9 cellular contexts compared by ENCODE assay signal in genomic region chr2:214069254-214069653, GRCh38.
DNase-seq lines count a peak whose midpoint lies in the region; ATAC-seq and TF ChIP-seq lines count a peak whose summit lies in the region.
"Had no signal": no experiment of that assay in that cellular context is flagged by ENCODE, and none has a peak within 500 bp of the region (broad histone marks: within the 10 kb centered on the region; RNA-seq: fewer than 3 reads in every experiment).

No MANE protein-coding gene starts in this region.

- no peaks in the 10 kb centered on the region for H3K36me3 Mint-ChIP-seq in activated T-cell treated with anti-CD3 and anti-CD28 coated beads, Interleukin-2, amount 50 U/mL, for 24 hours (ENCODE audit: low read depth)

- H3K36me3 ChIP-seq in MM.1S (replicated peaks; ENCODE audit: insufficient read depth, low read length): no peaks in the 10 kb centered on the region

- no peak for TF ChIP-seq CTCF in MM.1S (IDR thresholded peaks at IDR 0.05; ENCODE audit: low read length)

- intact Hi-C loops in cardiac septum (cut with DNase I): no loop called here

- H3K9me3 ChIP-seq in MM.1S (replicated peaks; ENCODE audit: insufficient read depth, low read length): no peaks in the 10 kb centered on the region

- no peaks in the 10 kb centered on the region for H3K4me1 ChIP-seq in MM.1S (ENCODE audit: low read length)

- ATAC-seq in HG02798 (IDR thresholded peaks at IDR 0.05; ENCODE audit: poor library complexity, unreplicated experiment) (peak; percentile 88), HG03039 (IDR thresholded peaks at IDR 0.05; ENCODE audit: unreplicated experiment) (no peak)
- ATAC-seq: K562 had no signal

- no peaks in the 10 kb centered on the region for H3K4me1 Mint-ChIP-seq in activated T-cell treated with anti-CD3 and anti-CD28 coated beads, Interleukin-2, amount 50 U/mL, for 24 hours (ENCODE audit: low read depth)

- no peak overlapping the region for H3K4me2 ChIP-seq in MM.1S (ENCODE audit: low read depth, low read length)

- no peaks in the 10 kb centered on the region for H3K9me2 ChIP-seq in MM.1S (replicated peaks; ENCODE audit: insufficient read depth, low read length)

- H3K27me3 Mint-ChIP-seq in activated T-cell treated with anti-CD3 and anti-CD28 coated beads, Interleukin-2, amount 50 U/mL, for 24 hours: no peaks in the 10 kb centered on the region

- no peaks in the 10 kb centered on the region for H3K9me3 Mint-ChIP-seq in activated T-cell treated with anti-CD3 and anti-CD28 coated beads, Interleukin-2, amount 50 U/mL, for 24 hours

- H3K27me3 ChIP-seq in MM.1S (replicated peaks; ENCODE audit: insufficient read depth, low read length): no peaks in the 10 kb centered on the region

- H3F3A ChIP-seq in MM.1S (ENCODE audit: insufficient read depth, low read length): no peaks in the 10 kb centered on the region

- peak; percentile 82 for DNase-seq in GM03348 (ENCODE audit: low spot score)
- DNase-seq in SK-N-DZ (ENCODE audit: low spot score): peak; percentile 82
- DNase-seq in iris pigment epithelial cell (ENCODE audit: low read depth): peak; percentile 93
- no peak for DNase-seq in cardiac septum (ENCODE audit: low spot score)
- DNase-seq in MM.1S: no peak
- DNase-seq in activated T-cell treated with anti-CD3 and anti-CD28 coated beads, Interleukin-2, amount 50 U/mL, for 24 hours: no peak

- H3K27ac Mint-ChIP-seq in activated T-cell treated with anti-CD3 and anti-CD28 coated beads, Interleukin-2, amount 50 U/mL, for 24 hours: no peak overlapping the region

- H3K27ac ChIP-seq in MM.1S (ENCODE audit: low read length): no peak overlapping the region

- no peak overlapping the region for H3K9ac ChIP-seq in MM.1S (ENCODE audit: low read length)

- no peak overlapping the region for H3K4me3 ChIP-seq in MM.1S (ENCODE audit: low read length)
- H3K4me3 ChIP-seq: K562 had no signal

- H4K20me1 ChIP-seq in MM.1S (ENCODE audit: insufficient read depth, low read length): no peaks in the 10 kb centered on the region

- no peaks in the 10 kb centered on the region for H3K79me2 ChIP-seq in MM.1S (ENCODE audit: low read length)

- H3K4me3 Mint-ChIP-seq in activated T-cell treated with anti-CD3 and anti-CD28 coated beads, Interleukin-2, amount 50 U/mL, for 24 hours: no peak overlapping the region

- no peak overlapping the region for H2AFZ ChIP-seq in MM.1S (ENCODE audit: low read length)

Comparison
In these comparisons a context has a peak if more than half of its experiments do, and no peak if none do; other contexts are left out.
1. DNase-seq: peak in GM03348 (single experiment), SK-N-DZ (single experiment) and iris pigment epithelial cell (single experiment); none in cardiac septum (single experiment), MM.1S (single experiment) and activated T-cell treated with anti-CD3 and anti-CD28 coated beads, Interleukin-2, amount 50 U/mL, for 24 hours (single experiment).